In the genomic region with DNA sequence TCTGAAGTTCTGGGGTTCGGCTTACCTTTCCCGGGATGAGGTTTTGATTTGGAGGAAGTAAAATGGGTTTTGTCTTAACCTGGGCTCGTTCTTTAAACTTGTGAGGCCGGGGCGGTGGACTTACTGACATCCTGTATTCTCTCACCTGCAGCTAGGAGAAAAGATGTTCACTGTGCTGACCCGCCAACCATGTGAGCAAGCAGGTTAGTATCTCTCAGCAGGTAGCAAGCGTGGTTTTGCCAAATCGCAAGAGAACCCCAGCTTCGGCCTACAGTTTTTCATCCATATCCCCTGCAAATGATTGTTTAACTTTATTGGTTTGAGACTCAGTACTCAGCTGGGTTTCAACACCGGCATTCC, we compare ENCODE assay signal across 18 cellular contexts. TPM values are rescaled to one million over a fixed set of nuclear protein-coding genes. Genes with fewer than 3 reads are reported as not detected.
DNase-seq lines count a peak whose midpoint lies in the region; ATAC-seq and TF ChIP-seq lines count a peak whose summit lies in the region.
"Had no signal": no experiment of that assay in that cellular context is flagged by ENCODE, and none has a peak within 500 bp of the region (broad histone marks: within the 10 kb centered on the region; RNA-seq: fewer than 3 reads in every experiment).

No MANE protein-coding gene starts in this region.

- H3F3A ChIP-seq in smooth muscle cell (ENCODE audit: low read depth), result peaks cover 4% of the 10 kb centered on the region

- no peaks in the 10 kb centered on the region for H3K9me3 ChIP-seq in HUES6 (ENCODE audit: control insufficient read depth, insufficient read depth, low read depth, low read length)
- no peaks in the 10 kb centered on the region for H3K9me3 ChIP-seq in body of pancreas
- no peaks in the 10 kb centered on the region for H3K9me3 ChIP-seq in iPS-15b (ENCODE audit: control insufficient read depth, insufficient read depth, low read length)
- H3K9me3 ChIP-seq in smooth muscle cell (replicated peaks; ENCODE audit: low read depth), result no peaks in the 10 kb centered on the region
- H3K9me3 ChIP-seq: testis had no signal

- intact Hi-C loops in body of pancreas (cut with DNase I), result no loop called here

- no peak overlapping the region for H3K27ac ChIP-seq in HUES6 (ENCODE audit: low read depth, low read length)
- H3K27ac ChIP-seq in body of pancreas, result peak overlapping the region in 3 of 4 donors; percentile 55 to 62 (median 62)
- H3K27ac ChIP-seq in smooth muscle cell (ENCODE audit: low read depth), result no peak overlapping the region
- H3K27ac ChIP-seq: brain microvascular endothelial cell, testis had no signal

- peak overlapping the region; percentile 97 for H3K4me2 ChIP-seq in smooth muscle cell

- DNase-seq in body of pancreas, result peak in 1 of 4 donors; percentile 24
- no peak for DNase-seq in smooth muscle cell (lab: John Stamatoyannopoulos, UW; ENCODE audit: unreplicated experiment)
- no peak for DNase-seq in NCI-H524 (lab: John Stamatoyannopoulos, UW)
- DNase-seq: activated CD4-positive, alpha-beta T cell treated with anti-CD3 and anti-CD28 coated beads for 1 hour; activated naive CD4-positive, alpha-beta T cell; DMS79; effector CD8-positive, alpha-beta T cell; SHP77 treated with DMSO at 0.1 percent for 48 hours; stimulated activated CD4-positive, alpha-beta T cell treated with anti-CD3 and anti-CD28 coated beads, Interleukin-2, amount 100 ng/mL, for 48 hours; stimulated activated CD8-positive, alpha-beta memory T cell treated with anti-CD3 and anti-CD28 coated beads, Interleukin-4, amount 100 ng/mL, for 48 hours; testis had no signal

- H3K9ac ChIP-seq in HUES6 (ENCODE audit: low read length), result no peak overlapping the region
- H3K9ac ChIP-seq in iPS-15b (ENCODE audit: low read depth, low read length), result no peak overlapping the region
- no peak overlapping the region for H3K9ac ChIP-seq in smooth muscle cell (ENCODE audit: low read depth)

- H3K36me3 ChIP-seq in HUES6 (ENCODE audit: control insufficient read depth, insufficient read depth, low read length), result no peaks in the 10 kb centered on the region
- H3K36me3 ChIP-seq in body of pancreas (replicated peaks in 1 of 2; ENCODE audit: insufficient read depth in 1 of 2, low read depth in 2 of 2), result no peaks in the 10 kb centered on the region
- H3K36me3 ChIP-seq in iPS-15b (ENCODE audit: control insufficient read depth, insufficient read depth, low read length), result no peaks in the 10 kb centered on the region
- H3K36me3 ChIP-seq in smooth muscle cell (ENCODE audit: low read depth), result no peaks in the 10 kb centered on the region
- H3K36me3 ChIP-seq: brain microvascular endothelial cell had no signal

- no peak for TF ChIP-seq POLR2A in body of pancreas (IDR thresholded peaks at IDR 0.05)

- TF ChIP-seq CTCF in body of pancreas (IDR thresholded peaks at IDR 0.05), result peak in 2 of 7 experiments; percentile 0 to 6
- no peak for TF ChIP-seq CTCF in smooth muscle cell (IDR thresholded peaks at IDR 0.05; ENCODE audit: borderline replicate concordance, insufficient read depth, poor library complexity, severe bottlenecking)

- H3K4me1 ChIP-seq in HUES6 (ENCODE audit: control insufficient read depth, insufficient read depth, low read length) (peaks cover 6% of the 10 kb centered on the region; the same call in 1 of the 2 replicates), body of pancreas (peaks cover 22% of the 10 kb centered on the region), iPS-15b (ENCODE audit: control insufficient read depth, insufficient read depth, low read length) (peaks cover 6% of the 10 kb centered on the region), smooth muscle cell (ENCODE audit: low read depth) (peaks cover 4% of the 10 kb centered on the region)

- ATAC-seq in body of pancreas (no peak), HG03135 (IDR thresholded peaks at IDR 0.05; ENCODE audit: unreplicated experiment) (no peak), HG03378 (IDR thresholded peaks at IDR 0.05; ENCODE audit: unreplicated experiment) (no peak)

- no peak overlapping the region for H2AFZ ChIP-seq in smooth muscle cell (ENCODE audit: low read depth)

- 56 to 60% methylated on average over 10 of the region's 10 CpGs for WGBS in body of pancreas, 2 donors
- 75% methylated on average over 10 of the region's 10 CpGs for WGBS in smooth muscle cell (ENCODE audit: low lambda C conversion rate)

- peaks cover 47% of the 10 kb centered on the region for H3K27me3 ChIP-seq in HUES6 (ENCODE audit: control insufficient read depth, insufficient read depth, low read length)
- no peaks in the 10 kb centered on the region for H3K27me3 ChIP-seq in body of pancreas
- H3K27me3 ChIP-seq in iPS-15b (ENCODE audit: control insufficient read depth, insufficient read depth, low read length), result peaks cover 43% of the 10 kb centered on the region
- peaks cover 7% of the 10 kb centered on the region for H3K27me3 ChIP-seq in smooth muscle cell (ENCODE audit: low read depth)
- H3K27me3 ChIP-seq: brain microvascular endothelial cell, testis had no signal

- no peaks in the 10 kb centered on the region for H3K79me2 ChIP-seq in smooth muscle cell (ENCODE audit: low read depth)

- H3K4me3 ChIP-seq in HUES6 (ENCODE audit: low read depth, low read length) (peak overlapping the region; percentile 81; the same call in 1 of the 2 replicates), body of pancreas (no peak overlapping the region), iPS-15b (ENCODE audit: low read depth, low read length) (peak overlapping the region; percentile 87), smooth muscle cell (no peak overlapping the region)

- no peaks in the 10 kb centered on the region for H4K20me1 ChIP-seq in smooth muscle cell (ENCODE audit: low read depth)

RNA-seq across cellular contexts. Expression of a gene that starts 0.9 kb away (rescaled TPM):
- total RNA-seq in body of pancreas (10 to 100 TPM; 12.2 to 17.1 TPM), smooth muscle cell (2.8 and 4.0 TPM in 2 replicates)
- polyA plus RNA-seq in smooth muscle cell, result 1.5 and 3.9 TPM in 2 replicates
- total RNA-seq: fibroblast of villous mesenchyme; T-helper 2 cell treated with Interferon-gamma antibody and Interleukin-4, amounts not matched to agents 100 ng/mL and 5 ng/mL, for 36 hours had no signal

Comparison
In these comparisons a context has a peak if more than half of its experiments do, and no peak if none do; other contexts are left out.
1. H3K27ac ChIP-seq: peak in body of pancreas (3 of 4); none in HUES6 (single experiment) and smooth muscle cell (single experiment).
2. H3K4me3 ChIP-seq: peak in HUES6 (single experiment) and iPS-15b (single experiment); none in body of pancreas (0 of 2) and smooth muscle cell (single experiment).